37 cellular contexts compared by ENCODE assay signal in the genomic region with DNA sequence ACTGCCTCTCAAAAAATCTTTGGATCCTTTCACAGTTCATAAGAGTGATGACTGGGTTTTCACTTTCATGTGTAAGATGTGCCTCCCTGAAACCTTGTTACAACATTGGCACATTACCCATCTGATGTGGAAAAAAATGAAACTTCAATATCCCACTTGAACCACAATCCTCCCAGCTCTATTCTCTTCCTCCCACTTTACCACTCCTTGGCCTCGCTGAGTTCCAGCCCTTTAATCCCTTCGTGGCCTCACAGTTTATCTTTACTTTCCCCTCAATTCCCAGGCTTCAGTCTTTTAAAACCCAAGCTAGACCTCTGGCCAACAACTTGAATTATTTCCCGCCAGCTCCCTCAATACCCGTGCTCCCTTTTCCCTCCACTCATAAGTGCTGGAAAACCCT.
"Had no signal": no experiment of that assay in that cellular context is flagged by ENCODE, and none has a peak within 500 bp of the region (broad histone marks: within the 10 kb centered on the region; RNA-seq: fewer than 3 reads in every experiment).

No MANE protein-coding gene starts in this region.

- H3K9me3 Mint-ChIP-seq: activated B cell treated with CpG ODN at 0.5 μM for 24 hours; activated CD4-positive, alpha-beta memory T cell treated with anti-CD3 and anti-CD28 coated beads for 36 hours; activated CD4-positive, alpha-beta T cell treated with anti-CD3 and anti-CD28 coated beads, Interleukin-2, amount 10 ng/mL, durations not matched to agents 24 days and 14 days; activated CD8-positive, alpha-beta T cell treated with anti-CD3 and anti-CD28 coated beads for 36 hours; activated naive CD4-positive, alpha-beta T cell treated with anti-CD3 and anti-CD28 coated beads for 36 hours; activated naive CD4-positive, alpha-beta T cell treated with anti-CD3 and anti-CD28 coated beads, Interleukin-2, amount 50 U/mL, for 72 hours; activated naive CD8-positive, alpha-beta T cell treated with anti-CD3 and anti-CD28 coated beads for 36 hours; activated T-cell treated with anti-CD3 and anti-CD28 coated beads, Interleukin-2, amount 50 U/mL, for 4 hours; activated T-cell treated with anti-CD3 and anti-CD28 coated beads, Interleukin-2, amount 50 U/mL, for 72 hours; activated T-helper 1 cell treated with anti-CD3 and anti-CD28 coated beads, Interleukin-12 subunit alpha, Interleukin-12 subunit beta, Interleukin-2, Interleukin-4 antibody, amounts not matched to agents 30 ng/mL and 10 ng/mL and 1 ng/mL, durations not matched to agents 14 hours and 24 hours and 36 hours; activated T-helper 17 cell treated with anti-CD3 and anti-CD28 coated beads, Interleukin-2, amount 50 U/mL, for 72 hours; central memory CD8-positive, alpha-beta T cell; T-helper 1 cell treated with Interleukin-12 subunit alpha and Interleukin-12 subunit beta and Interleukin-4 antibody, amounts not matched to agents 30 μg/mL and 1 μg/mL, for 36 hours; T-helper 2 cell treated with Interferon-gamma antibody and Interleukin-4, amounts not matched to agents 5 μg/mL and 100 μg/mL, for 36 hours had no signal

- FAIRE-seq: bronchial epithelial cell, TTC549 had no signal

- H3K36me3 Mint-ChIP-seq: activated CD4-positive, alpha-beta memory T cell treated with anti-CD3 and anti-CD28 coated beads for 36 hours; activated naive CD4-positive, alpha-beta T cell treated with anti-CD3 and anti-CD28 coated beads, Interleukin-2, amount 50 U/mL, for 72 hours; activated naive CD8-positive, alpha-beta T cell treated with anti-CD3 and anti-CD28 coated beads for 36 hours; brain had no signal

- H3K4me3 ChIP-seq: cardiac muscle cell had no signal

- H3K36me3 ChIP-seq: cardiac muscle cell had no signal

- H3K27ac ChIP-seq: cardiac muscle cell, VCaP had no signal

- H3K27ac Mint-ChIP-seq: activated B cell treated with CpG ODN at 0.5 μM for 24 hours; activated CD4-positive, alpha-beta memory T cell treated with anti-CD3 and anti-CD28 coated beads for 36 hours; activated CD4-positive, alpha-beta T cell treated with anti-CD3 and anti-CD28 coated beads, Interleukin-2, amount 10 ng/mL, durations not matched to agents 24 days and 14 days; activated CD8-positive, alpha-beta T cell treated with anti-CD3 and anti-CD28 coated beads for 36 hours; activated naive CD4-positive, alpha-beta T cell treated with anti-CD3 and anti-CD28 coated beads for 36 hours; activated naive CD4-positive, alpha-beta T cell treated with anti-CD3 and anti-CD28 coated beads, Interleukin-2, amount 50 U/mL, for 72 hours; activated naive CD8-positive, alpha-beta T cell treated with anti-CD3 and anti-CD28 coated beads for 36 hours; activated T-cell treated with anti-CD3 and anti-CD28 coated beads, Interleukin-2, amount 50 U/mL, for 72 hours; activated T-helper 1 cell treated with anti-CD3 and anti-CD28 coated beads, Interleukin-12 subunit alpha, Interleukin-12 subunit beta, Interleukin-2, Interleukin-4 antibody, amounts not matched to agents 30 ng/mL and 10 ng/mL and 1 ng/mL, durations not matched to agents 14 hours and 24 hours and 36 hours; activated T-helper 17 cell treated with anti-CD3 and anti-CD28 coated beads, Interleukin-2, amount 50 U/mL, for 72 hours; brain; T-helper 1 cell treated with Interleukin-12 subunit alpha and Interleukin-12 subunit beta and Interleukin-4 antibody, amounts not matched to agents 30 μg/mL and 1 μg/mL, for 36 hours; T-helper 2 cell treated with Interferon-gamma antibody and Interleukin-4, amounts not matched to agents 5 μg/mL and 100 μg/mL, for 36 hours had no signal

- H3K4me3 Mint-ChIP-seq: activated B cell treated with CpG ODN at 0.5 μM for 24 hours; activated CD4-positive, alpha-beta memory T cell treated with anti-CD3 and anti-CD28 coated beads for 36 hours; activated CD4-positive, alpha-beta T cell treated with anti-CD3 and anti-CD28 coated beads, Interleukin-2, amount 10 ng/mL, durations not matched to agents 24 days and 14 days; activated CD8-positive, alpha-beta T cell treated with anti-CD3 and anti-CD28 coated beads for 36 hours; activated naive CD4-positive, alpha-beta T cell treated with anti-CD3 and anti-CD28 coated beads for 36 hours; activated naive CD8-positive, alpha-beta T cell treated with anti-CD3 and anti-CD28 coated beads for 36 hours; activated T-cell treated with anti-CD3 and anti-CD28 coated beads, Interleukin-2, amount 50 U/mL, for 4 hours; activated T-cell treated with anti-CD3 and anti-CD28 coated beads, Interleukin-2, amount 50 U/mL, for 72 hours; activated T-helper 1 cell treated with anti-CD3 and anti-CD28 coated beads, Interleukin-12 subunit alpha, Interleukin-12 subunit beta, Interleukin-2, Interleukin-4 antibody, amounts not matched to agents 30 ng/mL and 10 ng/mL and 1 ng/mL, durations not matched to agents 14 hours and 24 hours and 36 hours; activated T-helper 17 cell treated with anti-CD3 and anti-CD28 coated beads, Interleukin-2, amount 50 U/mL, for 72 hours; brain; central memory CD8-positive, alpha-beta T cell; T-helper 1 cell treated with Interleukin-12 subunit alpha and Interleukin-12 subunit beta and Interleukin-4 antibody, amounts not matched to agents 30 μg/mL and 1 μg/mL, for 36 hours; T-helper 2 cell treated with Interferon-gamma antibody and Interleukin-4, amounts not matched to agents 5 μg/mL and 100 μg/mL, for 36 hours had no signal

- H3K4me1 Mint-ChIP-seq: activated T-helper 17 cell treated with anti-CD3 and anti-CD28 coated beads, Interleukin-2, amount 50 U/mL, for 72 hours; central memory CD8-positive, alpha-beta T cell had no signal

- ATAC-seq: activated CD8-positive, alpha-beta T cell treated with anti-CD3 and anti-CD28 coated beads for 36 hours; activated T-cell treated with anti-CD3 and anti-CD28 coated beads, Interleukin-2, amount 50 U/mL, for 4 hours; activated T-cell treated with anti-CD3 and anti-CD28 coated beads, Interleukin-2, amount 50 U/mL, for 72 hours; activated T-helper 17 cell treated with anti-CD3 and anti-CD28 coated beads, Interleukin-2, amount 50 U/mL, for 72 hours had no signal

- DNase-seq: activated B cell treated with CpG ODN at 0.5 μM for 24 hours; activated CD4-positive, alpha-beta memory T cell treated with anti-CD3 and anti-CD28 coated beads for 36 hours; activated CD4-positive, alpha-beta T cell treated with anti-CD3 and anti-CD28 coated beads for 4 hours; activated CD4-positive, alpha-beta T cell treated with anti-CD3 and anti-CD28 coated beads, Interleukin-2, amount 10 ng/mL, durations not matched to agents 24 days and 14 days; activated CD4-positive, alpha-beta T cell treated with anti-CD3 and anti-CD28 coated beads, Interleukin-2, amount 50 U/mL, for 1 hour; activated CD4-positive, alpha-beta T cell treated with anti-CD3 and anti-CD28 coated beads, Interleukin-2, amount 50 U/mL, for 4 hours; activated CD4-positive, CD25-positive, alpha-beta regulatory T cell treated with anti-CD3 and anti-CD28 coated beads, Interleukin-2, amount 50 U/mL, for 72 hours; activated CD8-positive, alpha-beta memory T cell treated with anti-CD3 and anti-CD28 coated beads, Interleukin-2, amount 50 U/mL, for 4 hours; activated CD8-positive, alpha-beta T cell treated with anti-CD3 and anti-CD28 coated beads for 36 hours; activated effector memory CD4-positive, alpha-beta T cell treated with anti-CD3 and anti-CD28 coated beads, Interleukin-2, amount 50 U/mL, for 16 hours; activated gamma-delta T cell treated with Interleukin-2 at 50 U/mL for 16 hours; activated naive CD4-positive, alpha-beta T cell; activated naive CD4-positive, alpha-beta T cell treated with anti-CD3 and anti-CD28 coated beads for 36 hours; activated naive CD4-positive, alpha-beta T cell treated with anti-CD3 and anti-CD28 coated beads, Interleukin-2, amount 50 U/mL, for 16 hours; activated naive CD8-positive, alpha-beta T cell treated with anti-CD3 and anti-CD28 coated beads for 36 hours; activated T-cell treated with anti-CD3 and anti-CD28 coated beads for 4 hours; activated T-cell treated with anti-CD3 and anti-CD28 coated beads, Interleukin-2, amount 50 U/mL, for 1 hour; activated T-cell treated with anti-CD3 and anti-CD28 coated beads, Interleukin-2, amount 50 U/mL, for 4 hours; activated T-cell treated with anti-CD3 and anti-CD28 coated beads, Interleukin-2, amount 50 U/mL, for 72 hours; amniotic stem cell; aorta; caudate nucleus; SW 1271; T-helper 1 cell; T-helper 2 cell; T-helper 9 cell had no signal
